ENCODE assay signal across 23 cellular contexts in the genomic region with DNA sequence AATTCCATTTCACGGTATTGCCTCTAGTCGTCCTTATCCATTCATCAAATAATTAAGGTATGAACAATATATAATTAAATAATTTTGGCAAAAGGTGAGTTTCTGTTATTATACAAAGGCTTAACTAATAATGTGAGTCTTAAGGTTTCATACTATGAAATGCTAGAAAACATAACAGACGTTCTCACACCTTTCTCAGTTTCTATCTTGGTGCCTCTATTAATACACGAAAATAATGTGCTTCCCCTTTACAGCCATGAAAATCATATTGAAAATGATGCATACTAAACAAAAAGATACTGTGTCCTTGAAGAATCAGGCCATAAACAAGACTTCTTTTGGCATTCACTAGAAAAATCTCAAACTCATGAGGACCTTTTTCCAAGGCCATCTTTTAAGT. TPM values are rescaled to one million over a fixed set of nuclear protein-coding genes. Genes with fewer than 3 reads are reported as not detected.
A peak's percentile ranks its signal among the peaks of the same experiment; 100 is the strongest.
DNase-seq lines count a peak whose midpoint lies in the region; ATAC-seq, FAIRE-seq and TF ChIP-seq lines count a peak whose summit lies in the region.
"Had no signal": no experiment of that assay in that cellular context is flagged by ENCODE, and none has a peak within 500 bp of the region (broad histone marks: within the 10 kb centered on the region; RNA-seq: fewer than 3 reads in every experiment).

No MANE protein-coding gene starts in this region.

- peaks cover 15% of the 10 kb centered on the region for H3K27me3 Mint-ChIP-seq in activated naive CD8-positive, alpha-beta T cell treated with anti-CD3 and anti-CD28 coated beads, Interleukin-2, amount 50 U/mL, for 24 hours

- H3K4me3 ChIP-seq in Panc1 (ENCODE audit: low read depth in 2 of 2, low read length in 2 of 2) (no peak overlapping the region), pancreas (no peak overlapping the region), neuronal stem cell (ENCODE audit: low read length in 2 of 2) (no peak overlapping the region)
- H3K4me3 ChIP-seq: SJSA1 had no signal

- H2AFZ ChIP-seq in neuronal stem cell (ENCODE audit: low read length), result no peak overlapping the region

- H4K91ac ChIP-seq in neuronal stem cell (ENCODE audit: low read depth, low read length, poor library complexity), result no peak overlapping the region

- no peak overlapping the region for H3K27ac Mint-ChIP-seq in activated naive CD8-positive, alpha-beta T cell treated with anti-CD3 and anti-CD28 coated beads, Interleukin-2, amount 50 U/mL, for 24 hours
- H3K27ac Mint-ChIP-seq: T-helper 2 cell treated with Interferon-gamma antibody and Interleukin-4, amounts not matched to agents 5 μg/mL and 100 μg/mL, for 36 hours had no signal

- DNase-seq in Panc1 (ENCODE audit: low read depth, low spot score) (no peak), pancreas (no peak), SIG-M5 (lab: John Stamatoyannopoulos, UW) (no peak), T-helper 1 cell (no peak), neuronal stem cell (ENCODE audit: low spot score) (no peak)
- no peak for DNase-seq in activated naive CD8-positive, alpha-beta T cell treated with anti-CD3 and anti-CD28 coated beads, Interleukin-2, amount 50 U/mL, for 24 hours
- DNase-seq: ACHN, AML-193, COR-L47, DMS153, H7, Kasumi-1, NCI-H1105, NCI-H1694 treated with DMSO at 0.1 percent for 48 hours, NCI-H345, NCI-H526, RPMI8226, SW 1271 had no signal

- POLR2A ChIA-PET in Panc1 (lab: Charles Lee), result no interaction called here

- intact Hi-C loops in Panc1 (cut with micrococcal nuclease; ENCODE audit: unreplicated experiment), result loop anchor here (10.0 kb wide), 1 partner anchor 49 kb away; a partner anchor contains a TSS
- intact Hi-C loops in pancreas (cut with DNase I), result no loop called here

- no peak overlapping the region for H2BK12ac ChIP-seq in neuronal stem cell (ENCODE audit: low read length)

- no peaks in the 10 kb centered on the region for H3K36me3 Mint-ChIP-seq in activated naive CD8-positive, alpha-beta T cell treated with anti-CD3 and anti-CD28 coated beads, Interleukin-2, amount 50 U/mL, for 24 hours (ENCODE audit: low read depth)

- H3K4me3 Mint-ChIP-seq in activated naive CD8-positive, alpha-beta T cell treated with anti-CD3 and anti-CD28 coated beads, Interleukin-2, amount 50 U/mL, for 24 hours, result no peak overlapping the region
- H3K4me3 Mint-ChIP-seq: T-helper 2 cell treated with Interferon-gamma antibody and Interleukin-4, amounts not matched to agents 5 μg/mL and 100 μg/mL, for 36 hours had no signal

- no peak overlapping the region for H3K4me2 ChIP-seq in neuronal stem cell (ENCODE audit: insufficient read depth, low read length, poor library complexity, severe bottlenecking)

- no peaks in the 10 kb centered on the region for H3K4me1 Mint-ChIP-seq in activated naive CD8-positive, alpha-beta T cell treated with anti-CD3 and anti-CD28 coated beads, Interleukin-2, amount 50 U/mL, for 24 hours

- no peak overlapping the region for H3K4ac ChIP-seq in neuronal stem cell (ENCODE audit: low read length)

- H3K36me3 ChIP-seq in Panc1 (ENCODE audit: control insufficient read depth, insufficient read depth, low read length) (no peaks in the 10 kb centered on the region; the same call in 1 of the 2 replicates), pancreas (no peaks in the 10 kb centered on the region), neuronal stem cell (replicated peaks in 1 of 2; ENCODE audit: control insufficient read depth in 2 of 2, insufficient read depth in 2 of 2, low read length in 2 of 2) (no peaks in the 10 kb centered on the region)
- H3K36me3 ChIP-seq: SJSA1 had no signal

- H2BK15ac ChIP-seq in neuronal stem cell (ENCODE audit: low read length), result no peak overlapping the region

- H2AK5ac ChIP-seq in neuronal stem cell (ENCODE audit: low read depth, low read length), result no peak overlapping the region

- H3K9ac ChIP-seq in neuronal stem cell (ENCODE audit: low read depth, low read length, poor library complexity), result no peak overlapping the region

- H3K23ac ChIP-seq in neuronal stem cell (ENCODE audit: low read depth, low read length, poor library complexity), result no peak overlapping the region

- TF ChIP-seq CTCF in Panc1 (IDR thresholded peaks at IDR 0.05) (no peak), pancreas (IDR thresholded peaks at IDR 0.05) (no peak)

- in situ Hi-C loops in Panc1 (cut with HindIII; ENCODE audit: low pct_unique_long_range_greater_than_20kb, low sequenced_read_pairs), result no loop called here

- H3K18ac ChIP-seq in neuronal stem cell (ENCODE audit: low read length), result no peak overlapping the region

- FAIRE-seq in pancreas (lab: Jason Lieb, UNC), result peak; percentile 32

- H2BK5ac ChIP-seq in neuronal stem cell (ENCODE audit: low read length), result no peak overlapping the region

- H3K9me3 ChIP-seq in Panc1 (ENCODE audit: control insufficient read depth, insufficient read depth, low read depth, low read length), result peaks cover 6% of the 10 kb centered on the region; the same call in 1 of the 2 replicates
- no peaks in the 10 kb centered on the region for H3K9me3 ChIP-seq in pancreas
- no peaks in the 10 kb centered on the region for H3K9me3 ChIP-seq in neuronal stem cell (replicated peaks in 1 of 2; ENCODE audit: control insufficient read depth in 2 of 2, insufficient read depth in 1 of 2, low read depth in 1 of 2, low read length in 2 of 2)
- H3K9me3 ChIP-seq: SJSA1 had no signal

- 89 to 95% methylated on average over 4 of the region's 4 CpGs for WGBS in pancreas, 2 donors
- no CpG with 5 or more reads among the region's 4 CpGs for WGBS in neuronal stem cell (ENCODE audit: extremely low coverage in 2 of 2, insufficient read length in 2 of 2, insufficient replicate concordance in 1 of 2), 2 donors

- H2BK120ac ChIP-seq in neuronal stem cell (ENCODE audit: low read depth, low read length), result no peak overlapping the region

- BruUV-seq in Panc1 (replicated peaks; lab: Mats Ljungman, UMichigan), result no TSS peak

- H3K4me1 ChIP-seq in Panc1 (ENCODE audit: control insufficient read depth, insufficient read depth, low read length), result peaks cover 33% of the 10 kb centered on the region
- H3K4me1 ChIP-seq in pancreas, result no peaks in the 10 kb centered on the region
- peaks cover 0 to 2% of the 10 kb centered on the region in 2 donors for H3K4me1 ChIP-seq in neuronal stem cell (ENCODE audit: control insufficient read depth in 2 of 2, insufficient read depth in 1 of 2, low read depth in 1 of 2, low read length in 2 of 2)

- H4K8ac ChIP-seq in neuronal stem cell (ENCODE audit: low read depth, low read length), result no peak overlapping the region

- H3K27ac ChIP-seq in Panc1 (ENCODE audit: low read length), result peak overlapping the region; percentile 96
- no peak overlapping the region for H3K27ac ChIP-seq in pancreas
- H3K27ac ChIP-seq in neuronal stem cell (replicated peaks; ENCODE audit: low read length), result no peak overlapping the region
- H3K27ac ChIP-seq: SJSA1 had no signal

- H3K79me1 ChIP-seq in neuronal stem cell (ENCODE audit: low read depth, low read length), result no peaks in the 10 kb centered on the region

- ATAC-seq in GM18867 (IDR thresholded peaks at IDR 0.05; ENCODE audit: unreplicated experiment) (peak; percentile 86), HG02798 (IDR thresholded peaks at IDR 0.05; ENCODE audit: poor library complexity, unreplicated experiment) (peak; percentile 53), Panc1 (no peak), pancreas (no peak)
- no peak for ATAC-seq in activated naive CD8-positive, alpha-beta T cell treated with anti-CD3 and anti-CD28 coated beads, Interleukin-2, amount 50 U/mL, for 24 hours

- H3K27me3 ChIP-seq in Panc1 (ENCODE audit: control insufficient read depth, insufficient read depth, low read length) (no peaks in the 10 kb centered on the region), pancreas (no peaks in the 10 kb centered on the region), neuronal stem cell (ENCODE audit: control insufficient read depth in 3 of 3, insufficient read depth in 3 of 3, low read depth in 1 of 3, low read length in 3 of 3) (no peaks in the 10 kb centered on the region)
- H3K27me3 ChIP-seq: SJSA1 had no signal

- CTCF ChIA-PET in Panc1 (lab: Charles Lee), result no interaction called here

- no peak overlapping the region for H3K14ac ChIP-seq in neuronal stem cell (ENCODE audit: low read length)

- H3K9me3 Mint-ChIP-seq in activated naive CD8-positive, alpha-beta T cell treated with anti-CD3 and anti-CD28 coated beads, Interleukin-2, amount 50 U/mL, for 24 hours, result no peaks in the 10 kb centered on the region
- H3K9me3 Mint-ChIP-seq: T-helper 2 cell treated with Interferon-gamma antibody and Interleukin-4, amounts not matched to agents 5 μg/mL and 100 μg/mL, for 36 hours had no signal

RNA-seq across cellular contexts. Expression of a gene that starts 54.1 kb away (rescaled TPM):
- total RNA-seq in Panc1 (2021; ENCODE audit: unreplicated experiment), result 217 TPM
- polyA plus RNA-seq in Panc1 (2012; ENCODE audit: insufficient read length), result 199 TPM
- 10 to 100 TPM; 15.0 to 27.6 (median 25.8) TPM for total RNA-seq in pancreas
- polyA plus RNA-seq in pancreas, result 10 to 100 TPM; 18.5 to 26.6 TPM
- polyA plus RNA-seq in neuronal stem cell (2013, experiment 1 of 2), result 1.2 TPM
- polyA plus RNA-seq in neuronal stem cell (2013, experiment 2 of 2), result 1.3 TPM
- total RNA-seq: OCI-LY7 had no signal

Comparison
In these comparisons a context has a peak if more than half of its experiments do, and no peak if none do; other contexts are left out.
1. ATAC-seq: peak in GM18867 (single experiment) and HG02798 (single experiment); none in Panc1 (single experiment), pancreas (0 of 4) and activated naive CD8-positive, alpha-beta T cell treated with anti-CD3 and anti-CD28 coated beads, Interleukin-2, amount 50 U/mL, for 24 hours (single experiment).